ENCODE assay signal across 1 cellular context in the genomic region with DNA sequence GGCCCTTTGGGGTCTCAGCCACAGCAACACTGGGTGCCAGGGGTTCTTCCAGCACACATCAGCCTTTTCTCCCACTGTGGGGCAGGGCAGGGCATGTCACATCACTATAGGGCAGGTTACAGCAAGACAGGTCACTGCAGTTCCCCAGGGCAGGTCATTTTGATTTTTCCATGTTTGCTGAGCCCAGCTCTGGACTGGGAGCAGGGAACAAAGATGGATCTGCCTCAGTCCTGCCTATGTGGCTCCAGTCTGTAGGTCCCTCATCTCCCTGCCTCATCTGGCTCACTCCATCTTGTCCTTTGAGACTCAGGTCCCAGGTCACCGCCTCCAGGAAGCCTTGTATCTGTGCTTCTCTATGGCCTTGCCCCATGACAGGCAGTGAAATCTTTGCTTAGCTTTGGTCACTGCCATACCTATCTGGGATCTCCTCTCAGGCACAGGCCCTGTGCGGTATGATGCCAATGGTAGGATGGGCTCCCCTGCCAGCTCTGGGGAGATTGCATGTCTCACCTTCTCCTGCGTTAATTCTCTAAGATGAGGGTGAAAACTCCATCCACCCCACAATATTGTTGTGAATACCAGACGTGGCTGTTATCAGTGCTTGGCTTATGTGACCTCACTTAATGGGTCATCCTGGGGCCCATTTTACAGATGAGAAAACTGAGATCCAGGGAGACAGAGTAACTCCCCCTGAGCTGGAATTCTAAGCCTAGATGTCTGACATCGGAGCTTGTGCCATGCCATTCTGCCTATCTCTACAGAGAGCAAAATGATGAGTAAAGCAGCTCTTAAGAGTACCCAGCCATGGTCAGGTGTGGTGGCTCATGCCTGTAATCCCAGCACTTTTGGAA.
TF ChIP-seq lines count a peak whose summit lies in the region.

No MANE protein-coding gene starts in this region.

TF ChIP-seq in HepG2, 621 proteins besides CTCF, POLR2A, EP300 and RAD21 (continued from another document):
- TF ChIP-seq, protein P1, sequence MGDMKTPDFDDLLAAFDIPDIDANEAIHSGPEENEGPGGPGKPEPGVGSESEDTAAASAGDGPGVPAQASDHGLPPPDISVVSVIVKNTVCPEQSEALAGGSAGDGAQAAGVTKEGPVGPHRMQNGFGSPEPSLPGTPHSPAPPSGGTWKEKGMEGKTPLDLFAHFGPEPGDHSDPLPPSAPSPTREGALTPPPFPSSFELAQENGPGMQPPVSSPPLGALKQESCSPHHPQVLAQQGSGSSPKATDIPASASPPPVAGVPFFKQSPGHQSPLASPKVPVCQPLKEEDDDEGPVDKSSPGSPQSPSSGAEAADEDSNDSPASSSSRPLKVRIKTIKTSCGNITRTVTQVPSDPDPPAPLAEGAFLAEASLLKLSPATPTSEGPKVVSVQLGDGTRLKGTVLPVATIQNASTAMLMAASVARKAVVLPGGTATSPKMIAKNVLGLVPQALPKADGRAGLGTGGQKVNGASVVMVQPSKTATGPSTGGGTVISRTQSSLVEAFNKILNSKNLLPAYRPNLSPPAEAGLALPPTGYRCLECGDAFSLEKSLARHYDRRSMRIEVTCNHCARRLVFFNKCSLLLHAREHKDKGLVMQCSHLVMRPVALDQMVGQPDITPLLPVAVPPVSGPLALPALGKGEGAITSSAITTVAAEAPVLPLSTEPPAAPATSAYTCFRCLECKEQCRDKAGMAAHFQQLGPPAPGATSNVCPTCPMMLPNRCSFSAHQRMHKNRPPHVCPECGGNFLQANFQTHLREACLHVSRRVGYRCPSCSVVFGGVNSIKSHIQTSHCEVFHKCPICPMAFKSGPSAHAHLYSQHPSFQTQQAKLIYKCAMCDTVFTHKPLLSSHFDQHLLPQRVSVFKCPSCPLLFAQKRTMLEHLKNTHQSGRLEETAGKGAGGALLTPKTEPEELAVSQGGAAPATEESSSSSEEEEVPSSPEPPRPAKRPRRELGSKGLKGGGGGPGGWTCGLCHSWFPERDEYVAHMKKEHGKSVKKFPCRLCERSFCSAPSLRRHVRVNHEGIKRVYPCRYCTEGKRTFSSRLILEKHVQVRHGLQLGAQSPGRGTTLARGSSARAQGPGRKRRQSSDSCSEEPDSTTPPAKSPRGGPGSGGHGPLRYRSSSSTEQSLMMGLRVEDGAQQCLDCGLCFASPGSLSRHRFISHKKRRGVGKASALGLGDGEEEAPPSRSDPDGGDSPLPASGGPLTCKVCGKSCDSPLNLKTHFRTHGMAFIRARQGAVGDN (CRISPR knock-in tag; IDR thresholded peaks at IDR 0.05), result peak; percentile 68
- no peak for TF ChIP-seq ZNF83 (CRISPR knock-in tag; IDR thresholded peaks at IDR 0.05; ENCODE audit: borderline replicate concordance)
- TF ChIP-seq CHD4 (IDR thresholded peaks at IDR 0.05; ENCODE audit: borderline replicate concordance, low read length), result peak; percentile 88
- TF ChIP-seq, protein P2, sequence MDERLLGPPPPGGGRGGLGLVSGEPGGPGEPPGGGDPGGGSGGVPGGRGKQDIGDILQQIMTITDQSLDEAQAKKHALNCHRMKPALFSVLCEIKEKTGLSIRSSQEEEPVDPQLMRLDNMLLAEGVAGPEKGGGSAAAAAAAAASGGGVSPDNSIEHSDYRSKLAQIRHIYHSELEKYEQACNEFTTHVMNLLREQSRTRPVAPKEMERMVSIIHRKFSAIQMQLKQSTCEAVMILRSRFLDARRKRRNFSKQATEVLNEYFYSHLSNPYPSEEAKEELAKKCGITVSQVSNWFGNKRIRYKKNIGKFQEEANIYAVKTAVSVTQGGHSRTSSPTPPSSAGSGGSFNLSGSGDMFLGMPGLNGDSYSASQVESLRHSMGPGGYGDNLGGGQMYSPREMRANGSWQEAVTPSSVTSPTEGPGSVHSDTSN (CRISPR knock-in tag; IDR thresholded peaks at IDR 0.05), result no peak
- no peak for TF ChIP-seq ZKSCAN8 (CRISPR knock-in tag; IDR thresholded peaks at IDR 0.05; ENCODE audit: borderline replicate concordance)
- TF ChIP-seq ZSCAN21 (CRISPR knock-in tag; IDR thresholded peaks at IDR 0.05; ENCODE audit: borderline replicate concordance), result no peak
- TF ChIP-seq, protein P3, sequence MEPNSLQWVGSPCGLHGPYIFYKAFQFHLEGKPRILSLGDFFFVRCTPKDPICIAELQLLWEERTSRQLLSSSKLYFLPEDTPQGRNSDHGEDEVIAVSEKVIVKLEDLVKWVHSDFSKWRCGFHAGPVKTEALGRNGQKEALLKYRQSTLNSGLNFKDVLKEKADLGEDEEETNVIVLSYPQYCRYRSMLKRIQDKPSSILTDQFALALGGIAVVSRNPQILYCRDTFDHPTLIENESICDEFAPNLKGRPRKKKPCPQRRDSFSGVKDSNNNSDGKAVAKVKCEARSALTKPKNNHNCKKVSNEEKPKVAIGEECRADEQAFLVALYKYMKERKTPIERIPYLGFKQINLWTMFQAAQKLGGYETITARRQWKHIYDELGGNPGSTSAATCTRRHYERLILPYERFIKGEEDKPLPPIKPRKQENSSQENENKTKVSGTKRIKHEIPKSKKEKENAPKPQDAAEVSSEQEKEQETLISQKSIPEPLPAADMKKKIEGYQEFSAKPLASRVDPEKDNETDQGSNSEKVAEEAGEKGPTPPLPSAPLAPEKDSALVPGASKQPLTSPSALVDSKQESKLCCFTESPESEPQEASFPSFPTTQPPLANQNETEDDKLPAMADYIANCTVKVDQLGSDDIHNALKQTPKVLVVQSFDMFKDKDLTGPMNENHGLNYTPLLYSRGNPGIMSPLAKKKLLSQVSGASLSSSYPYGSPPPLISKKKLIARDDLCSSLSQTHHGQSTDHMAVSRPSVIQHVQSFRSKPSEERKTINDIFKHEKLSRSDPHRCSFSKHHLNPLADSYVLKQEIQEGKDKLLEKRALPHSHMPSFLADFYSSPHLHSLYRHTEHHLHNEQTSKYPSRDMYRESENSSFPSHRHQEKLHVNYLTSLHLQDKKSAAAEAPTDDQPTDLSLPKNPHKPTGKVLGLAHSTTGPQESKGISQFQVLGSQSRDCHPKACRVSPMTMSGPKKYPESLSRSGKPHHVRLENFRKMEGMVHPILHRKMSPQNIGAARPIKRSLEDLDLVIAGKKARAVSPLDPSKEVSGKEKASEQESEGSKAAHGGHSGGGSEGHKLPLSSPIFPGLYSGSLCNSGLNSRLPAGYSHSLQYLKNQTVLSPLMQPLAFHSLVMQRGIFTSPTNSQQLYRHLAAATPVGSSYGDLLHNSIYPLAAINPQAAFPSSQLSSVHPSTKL (CRISPR knock-in tag; IDR thresholded peaks at IDR 0.05), result peak; percentile 14; the same call in 1 of the 2 replicates
- TF ChIP-seq, protein P4, sequence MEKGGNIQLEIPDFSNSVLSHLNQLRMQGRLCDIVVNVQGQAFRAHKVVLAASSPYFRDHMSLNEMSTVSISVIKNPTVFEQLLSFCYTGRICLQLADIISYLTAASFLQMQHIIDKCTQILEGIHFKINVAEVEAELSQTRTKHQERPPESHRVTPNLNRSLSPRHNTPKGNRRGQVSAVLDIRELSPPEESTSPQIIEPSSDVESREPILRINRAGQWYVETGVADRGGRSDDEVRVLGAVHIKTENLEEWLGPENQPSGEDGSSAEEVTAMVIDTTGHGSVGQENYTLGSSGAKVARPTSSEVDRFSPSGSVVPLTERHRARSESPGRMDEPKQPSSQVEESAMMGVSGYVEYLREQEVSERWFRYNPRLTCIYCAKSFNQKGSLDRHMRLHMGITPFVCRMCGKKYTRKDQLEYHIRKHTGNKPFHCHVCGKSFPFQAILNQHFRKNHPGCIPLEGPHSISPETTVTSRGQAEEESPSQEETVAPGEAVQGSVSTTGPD (CRISPR knock-in tag; IDR thresholded peaks at IDR 0.05), result no peak
- peak; percentile 98 for TF ChIP-seq ZNF629 (CRISPR knock-in tag; conservative IDR thresholded peaks at IDR 0.05)
- TF ChIP-seq ZNF556 (CRISPR knock-in tag; IDR thresholded peaks at IDR 0.05; ENCODE audit: borderline replicate concordance), result 0 out of 2 replicates have a peak, but pooled peaks have one; percentile 46
- 0 out of 2 replicates have a peak, but pooled peaks have one; percentile 4 for TF ChIP-seq CCDC6 (CRISPR knock-in tag; IDR thresholded peaks at IDR 0.05)
- TF ChIP-seq ZNF224 (CRISPR knock-in tag; IDR thresholded peaks at IDR 0.05), result no peak
- TF ChIP-seq FOXC1 (CRISPR knock-in tag; IDR thresholded peaks at IDR 0.05; ENCODE audit: borderline replicate concordance), result 0 out of 2 replicates have a peak, but pooled peaks have one; percentile 25
- no peak for TF ChIP-seq SRSF1 (optimal IDR thresholded peaks at IDR 0.05; ENCODE audit: low read depth, low read length)
- no peak for TF ChIP-seq ZNF333 (CRISPR knock-in tag; IDR thresholded peaks at IDR 0.05; ENCODE audit: borderline replicate concordance)
- no peak for TF ChIP-seq TAF15 (IDR thresholded peaks at IDR 0.05; ENCODE audit: low read depth, low read length, poor library complexity, severe bottlenecking)
- peak; percentile 67; the same call in 1 of the 2 replicates for TF ChIP-seq ZNF891 (CRISPR knock-in tag; IDR thresholded peaks at IDR 0.05)
- TF ChIP-seq, protein P5, sequence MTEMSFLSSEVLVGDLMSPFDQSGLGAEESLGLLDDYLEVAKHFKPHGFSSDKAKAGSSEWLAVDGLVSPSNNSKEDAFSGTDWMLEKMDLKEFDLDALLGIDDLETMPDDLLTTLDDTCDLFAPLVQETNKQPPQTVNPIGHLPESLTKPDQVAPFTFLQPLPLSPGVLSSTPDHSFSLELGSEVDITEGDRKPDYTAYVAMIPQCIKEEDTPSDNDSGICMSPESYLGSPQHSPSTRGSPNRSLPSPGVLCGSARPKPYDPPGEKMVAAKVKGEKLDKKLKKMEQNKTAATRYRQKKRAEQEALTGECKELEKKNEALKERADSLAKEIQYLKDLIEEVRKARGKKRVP (CRISPR knock-in tag; IDR thresholded peaks at IDR 0.05), result no peak
- TF ChIP-seq, protein P6, sequence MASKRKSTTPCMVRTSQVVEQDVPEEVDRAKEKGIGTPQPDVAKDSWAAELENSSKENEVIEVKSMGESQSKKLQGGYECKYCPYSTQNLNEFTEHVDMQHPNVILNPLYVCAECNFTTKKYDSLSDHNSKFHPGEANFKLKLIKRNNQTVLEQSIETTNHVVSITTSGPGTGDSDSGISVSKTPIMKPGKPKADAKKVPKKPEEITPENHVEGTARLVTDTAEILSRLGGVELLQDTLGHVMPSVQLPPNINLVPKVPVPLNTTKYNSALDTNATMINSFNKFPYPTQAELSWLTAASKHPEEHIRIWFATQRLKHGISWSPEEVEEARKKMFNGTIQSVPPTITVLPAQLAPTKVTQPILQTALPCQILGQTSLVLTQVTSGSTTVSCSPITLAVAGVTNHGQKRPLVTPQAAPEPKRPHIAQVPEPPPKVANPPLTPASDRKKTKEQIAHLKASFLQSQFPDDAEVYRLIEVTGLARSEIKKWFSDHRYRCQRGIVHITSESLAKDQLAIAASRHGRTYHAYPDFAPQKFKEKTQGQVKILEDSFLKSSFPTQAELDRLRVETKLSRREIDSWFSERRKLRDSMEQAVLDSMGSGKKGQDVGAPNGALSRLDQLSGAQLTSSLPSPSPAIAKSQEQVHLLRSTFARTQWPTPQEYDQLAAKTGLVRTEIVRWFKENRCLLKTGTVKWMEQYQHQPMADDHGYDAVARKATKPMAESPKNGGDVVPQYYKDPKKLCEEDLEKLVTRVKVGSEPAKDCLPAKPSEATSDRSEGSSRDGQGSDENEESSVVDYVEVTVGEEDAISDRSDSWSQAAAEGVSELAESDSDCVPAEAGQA (IDR thresholded peaks at IDR 0.05; ENCODE audit: low read depth), result no peak
- TF ChIP-seq, protein P6 (CRISPR knock-in tag; IDR thresholded peaks at IDR 0.05; ENCODE audit: borderline replicate concordance), result no peak
- TF ChIP-seq, protein P7, sequence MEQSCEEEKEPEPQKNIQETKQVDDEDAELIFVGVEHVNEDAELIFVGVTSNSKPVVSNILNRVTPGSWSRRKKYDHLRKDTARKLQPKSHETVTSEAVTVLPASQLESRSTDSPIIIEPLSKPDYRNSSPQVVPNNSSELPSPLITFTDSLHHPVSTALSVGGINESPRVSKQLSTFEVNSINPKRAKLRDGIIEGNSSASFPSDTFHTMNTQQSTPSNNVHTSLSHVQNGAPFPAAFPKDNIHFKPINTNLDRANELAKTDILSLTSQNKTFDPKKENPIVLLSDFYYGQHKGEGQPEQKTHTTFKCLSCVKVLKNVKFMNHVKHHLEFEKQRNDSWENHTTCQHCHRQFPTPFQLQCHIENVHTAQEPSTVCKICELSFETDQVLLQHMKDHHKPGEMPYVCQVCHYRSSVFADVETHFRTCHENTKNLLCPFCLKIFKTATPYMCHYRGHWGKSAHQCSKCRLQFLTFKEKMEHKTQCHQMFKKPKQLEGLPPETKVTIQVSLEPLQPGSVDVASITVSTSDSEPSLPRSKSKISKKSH (CRISPR knock-in tag; IDR thresholded peaks at IDR 0.05; ENCODE audit: borderline replicate concordance), result peak; percentile 66; the same call in 1 of the 2 replicates
- no peak for TF ChIP-seq YY1 (IDR thresholded peaks at IDR 0.05; ENCODE audit: insufficient read depth, insufficient replicate concordance, low read depth, low read length)
- peak; percentile 82 for TF ChIP-seq ESRRA (CRISPR knock-in tag; IDR thresholded peaks at IDR 0.05; ENCODE audit: low read depth)
- TF ChIP-seq RCOR2 (CRISPR knock-in tag; IDR thresholded peaks at IDR 0.05), result peak; percentile 73; the same call in 1 of the 2 replicates
- TF ChIP-seq ZNF772 (CRISPR knock-in tag; IDR thresholded peaks at IDR 0.05), result 0 out of 2 replicates have a peak, but pooled peaks have one; percentile 55
- no peak for TF ChIP-seq LCORL (IDR thresholded peaks at IDR 0.05)
- 0 out of 2 replicates have a peak, but pooled peaks have one; percentile 16 for TF ChIP-seq LCORL (CRISPR knock-in tag; IDR thresholded peaks at IDR 0.05)
- TF ChIP-seq, protein P8, sequence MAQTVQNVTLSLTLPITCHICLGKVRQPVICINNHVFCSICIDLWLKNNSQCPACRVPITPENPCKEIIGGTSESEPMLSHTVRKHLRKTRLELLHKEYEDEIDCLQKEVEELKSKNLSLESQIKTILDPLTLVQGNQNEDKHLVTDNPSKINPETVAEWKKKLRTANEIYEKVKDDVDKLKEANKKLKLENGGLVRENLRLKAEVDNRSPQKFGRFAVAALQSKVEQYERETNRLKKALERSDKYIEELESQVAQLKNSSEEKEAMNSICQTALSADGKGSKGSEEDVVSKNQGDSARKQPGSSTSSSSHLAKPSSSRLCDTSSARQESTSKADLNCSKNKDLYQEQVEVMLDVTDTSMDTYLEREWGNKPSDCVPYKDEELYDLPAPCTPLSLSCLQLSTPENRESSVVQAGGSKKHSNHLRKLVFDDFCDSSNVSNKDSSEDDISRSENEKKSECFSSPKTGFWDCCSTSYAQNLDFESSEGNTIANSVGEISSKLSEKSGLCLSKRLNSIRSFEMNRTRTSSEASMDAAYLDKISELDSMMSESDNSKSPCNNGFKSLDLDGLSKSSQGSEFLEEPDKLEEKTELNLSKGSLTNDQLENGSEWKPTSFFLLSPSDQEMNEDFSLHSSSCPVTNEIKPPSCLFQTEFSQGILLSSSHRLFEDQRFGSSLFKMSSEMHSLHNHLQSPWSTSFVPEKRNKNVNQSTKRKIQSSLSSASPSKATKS (CRISPR knock-in tag; IDR thresholded peaks at IDR 0.05), result no peak
